Comparison of ENCODE assay signal across 8 cellular contexts in the genomic region with DNA sequence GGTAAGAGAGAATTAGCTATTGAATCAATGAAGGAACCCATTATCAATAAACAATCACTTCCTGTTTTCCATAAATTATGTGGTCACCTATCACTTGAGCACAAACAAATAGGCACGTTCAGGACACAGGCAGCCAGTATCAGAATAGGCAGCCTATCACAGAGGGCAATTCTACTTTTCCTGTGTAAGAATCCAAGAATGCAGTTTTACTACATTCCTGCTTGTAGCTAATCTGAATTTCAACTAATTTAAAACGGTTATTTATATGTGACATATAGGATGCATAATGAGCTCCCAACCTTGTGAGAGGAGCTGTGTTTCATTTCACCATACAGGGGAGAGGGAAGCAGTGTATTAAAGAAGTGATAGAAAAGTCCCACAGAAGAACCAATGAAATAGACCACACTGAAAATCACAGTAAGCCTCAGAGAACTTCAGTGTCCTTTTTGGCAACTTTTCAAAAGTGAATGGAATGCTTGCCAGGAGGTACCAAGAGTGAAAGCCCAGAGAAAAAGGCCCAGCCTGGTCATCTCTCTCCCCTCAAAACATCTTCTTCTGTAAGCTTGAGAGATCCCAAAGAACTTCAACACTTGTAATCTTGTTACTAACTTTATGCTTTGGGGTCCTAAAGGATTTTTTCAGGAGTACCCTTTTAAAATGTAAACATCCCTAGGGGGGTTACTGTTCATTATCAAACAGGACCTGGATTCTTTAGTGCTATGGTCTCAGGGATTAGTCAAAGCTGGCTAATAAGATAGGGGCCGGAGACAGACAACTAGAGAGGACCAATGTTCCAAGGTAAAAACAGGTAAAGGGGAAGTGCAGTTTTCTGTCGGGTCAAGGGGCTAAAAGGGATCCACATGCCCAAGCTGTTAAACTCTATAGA. TPM values are rescaled to one million over a fixed set of nuclear protein-coding genes. Genes with fewer than 3 reads are reported as not detected.
DNase-seq lines count a peak whose midpoint lies in the region; TF ChIP-seq lines count a peak whose summit lies in the region.

No MANE protein-coding gene starts in this region.

- peak overlapping the region; percentile 81 for H3K4me3 ChIP-seq in HL-60 (replicated peaks; ENCODE audit: insufficient read depth, low read length)
- peak overlapping the region; percentile 69 for H3K4me3 ChIP-seq in iPS-18a (ENCODE audit: low read length)
- H3K4me3 ChIP-seq in spleen = peak overlapping the region; percentile 74 to 86 (median 81)

- no peak for TF ChIP-seq CTCF in CD14-positive monocyte (IDR thresholded peaks at IDR 0.05)
- no peak for TF ChIP-seq CTCF in HL-60 (IDR thresholded peaks at IDR 0.05; ENCODE audit: insufficient read depth, low read length)
- no peak for TF ChIP-seq CTCF in spleen (IDR thresholded peaks at IDR 0.05 in 8 of 11, conservative IDR thresholded peaks at IDR 0.05 in 3 of 11)

- no peaks in the 10 kb centered on the region for H3K27me3 ChIP-seq in HL-60 (ENCODE audit: insufficient read depth, poor library complexity, severe bottlenecking)
- H3K27me3 ChIP-seq in iPS-18a (ENCODE audit: control insufficient read depth, insufficient read depth, low read length) = no peaks in the 10 kb centered on the region
- no peaks in the 10 kb centered on the region for H3K27me3 ChIP-seq in spleen (replicated peaks in 1 of 7)

- peak overlapping the region; percentile 75 for H3K9ac ChIP-seq in iPS-18a (ENCODE audit: low read length)

- intact Hi-C loops in CD14-positive monocyte (cut with micrococcal nuclease) (no loop called here), spleen (cut with DNase I; ENCODE audit: low total_unique reads) (no loop called here)
- intact Hi-C loops in activated T-helper 2 cell treated with anti-CD3 and anti-CD28 coated beads, Interferon-gamma antibody, Interleukin-2, Interleukin-4, amounts not matched to agents 10 μg/mL and 5 μg/mL and 100 μg/mL, durations not matched to agents 14 hours and 24 hours and 36 hours (cut with micrococcal nuclease) = loop anchor here (5.0 to 10.0 kb wide), 5 partner anchors 64 to 831 kb away; a partner anchor contains a TSS

- H3K9me3 ChIP-seq in iPS-18a (ENCODE audit: control insufficient read depth, low read depth, low read length) (no peaks in the 10 kb centered on the region), spleen (no peaks in the 10 kb centered on the region)

- H3K4me3 Mint-ChIP-seq in CD14-positive monocyte = peak overlapping the region; percentile 78 to 93
- peak overlapping the region; percentile 87 for H3K4me3 Mint-ChIP-seq in activated T-helper 2 cell treated with anti-CD3 and anti-CD28 coated beads, Interferon-gamma antibody, Interleukin-2, Interleukin-4, amounts not matched to agents 10 μg/mL and 5 μg/mL and 100 μg/mL, durations not matched to agents 14 hours and 24 hours and 36 hours (ENCODE audit: low read depth)

- H3K9me3 Mint-ChIP-seq in CD14-positive monocyte = no peaks in the 10 kb centered on the region
- no peaks in the 10 kb centered on the region for H3K9me3 Mint-ChIP-seq in activated T-helper 2 cell treated with anti-CD3 and anti-CD28 coated beads, Interferon-gamma antibody, Interleukin-2, Interleukin-4, amounts not matched to agents 10 μg/mL and 5 μg/mL and 100 μg/mL, durations not matched to agents 14 hours and 24 hours and 36 hours

- H3K27ac ChIP-seq in HL-60 (replicated peaks) = peak overlapping the region; percentile 84
- H3K27ac ChIP-seq in iPS-18a (ENCODE audit: low read length) = no peak overlapping the region
- peak overlapping the region in 5 of 8 donors; percentile 90 to 94 (median 91) for H3K27ac ChIP-seq in spleen

- 41 to 55% (median 44%) methylated on average over 4 of the region's 4 CpGs for WGBS in spleen, 5 donors

- H3K4me1 ChIP-seq in iPS-18a (ENCODE audit: control insufficient read depth, low read depth, low read length) (peaks cover 18% of the 10 kb centered on the region), spleen (peaks cover 7 to 39% (median 24%) of the 10 kb centered on the region in 6 donors)

- H3K27ac Mint-ChIP-seq in CD14-positive monocyte = peak overlapping the region in 3 of 7 donors; percentile 30 to 82 (median 36)
- H3K27ac Mint-ChIP-seq in activated T-helper 2 cell treated with anti-CD3 and anti-CD28 coated beads, Interferon-gamma antibody, Interleukin-2, Interleukin-4, amounts not matched to agents 10 μg/mL and 5 μg/mL and 100 μg/mL, durations not matched to agents 14 hours and 24 hours and 36 hours = peak overlapping the region; percentile 85

- DNase-seq in CD14-positive monocyte (ENCODE audit: low spot score) (no peak), HL-60 (ENCODE audit: low read depth in 1 of 2, low spot score in 1 of 2) (no peak), spleen (no peak), SIG-M5 treated with dmso at 0.1 percent for 504 hours (lab: John Stamatoyannopoulos, UW; ENCODE audit: unreplicated experiment) (no peak), NCI-H1694 treated with DMSO at 0.1 percent for 48 hours (lab: John Stamatoyannopoulos, UW) (no peak)
- DNase-seq in activated T-helper 2 cell treated with anti-CD3 and anti-CD28 coated beads, Interferon-gamma antibody, Interleukin-2, Interleukin-4, amounts not matched to agents 10 μg/mL and 5 μg/mL and 100 μg/mL, durations not matched to agents 14 hours and 24 hours and 36 hours (ENCODE audit: low spot score) = no peak
- no peak for DNase-seq in stimulated activated CD4-positive, alpha-beta T cell treated with anti-CD3 and anti-CD28 coated beads, Interleukin-4, amount 100 ng/mL, for 4 hours

- H3K36me3 ChIP-seq in iPS-18a (ENCODE audit: control insufficient read depth, low read depth, low read length) (peaks cover 7% of the 10 kb centered on the region), spleen (peaks cover 0 to 17% (median 0%) of the 10 kb centered on the region in 6 donors)

- H3K4me1 Mint-ChIP-seq in CD14-positive monocyte = peaks cover 14% of the 10 kb centered on the region
- peaks cover 31% of the 10 kb centered on the region for H3K4me1 Mint-ChIP-seq in activated T-helper 2 cell treated with anti-CD3 and anti-CD28 coated beads, Interferon-gamma antibody, Interleukin-2, Interleukin-4, amounts not matched to agents 10 μg/mL and 5 μg/mL and 100 μg/mL, durations not matched to agents 14 hours and 24 hours and 36 hours (ENCODE audit: low read depth)

- TF ChIP-seq POLR2A in spleen (IDR thresholded peaks at IDR 0.05) = no peak

- peaks cover under 1 to 12% of the 10 kb centered on the region in 2 donors for H3K36me3 Mint-ChIP-seq in CD14-positive monocyte
- H3K36me3 Mint-ChIP-seq in activated T-helper 2 cell treated with anti-CD3 and anti-CD28 coated beads, Interferon-gamma antibody, Interleukin-2, Interleukin-4, amounts not matched to agents 10 μg/mL and 5 μg/mL and 100 μg/mL, durations not matched to agents 14 hours and 24 hours and 36 hours (ENCODE audit: low read depth) = peaks cover 26% of the 10 kb centered on the region

- no peaks in the 10 kb centered on the region for H3K27me3 Mint-ChIP-seq in CD14-positive monocyte (ENCODE audit: low read depth in 3 of 3)
- peaks cover 8% of the 10 kb centered on the region for H3K27me3 Mint-ChIP-seq in activated T-helper 2 cell treated with anti-CD3 and anti-CD28 coated beads, Interferon-gamma antibody, Interleukin-2, Interleukin-4, amounts not matched to agents 10 μg/mL and 5 μg/mL and 100 μg/mL, durations not matched to agents 14 hours and 24 hours and 36 hours (ENCODE audit: low read depth)

RNA-seq across cellular contexts. Expression of a gene that starts 1.3 kb away (rescaled TPM):
- polyA plus RNA-seq in CD14-positive monocyte = 1 to 10 TPM; 6.2 to 6.4 TPM
- total RNA-seq in activated T-helper 2 cell treated with anti-CD3 and anti-CD28 coated beads, Interferon-gamma antibody, Interleukin-2, Interleukin-4, amounts not matched to agents 10 μg/mL and 5 μg/mL and 100 μg/mL, durations not matched to agents 14 hours and 24 hours and 36 hours = 12.4 and 20.0 TPM in 2 replicates
- 10 to 100 TPM in 4 of 7 donors, 1 to 10 TPM in 3; 8.2 to 32.7 (median 10.9) TPM for total RNA-seq in spleen
- 1 to 10 TPM; 6.5 to 8.4 (median 7.4) TPM for polyA plus RNA-seq in spleen
